ENCODE assay signal across 8 cellular contexts in genomic region chr1:15974855-15975254, GRCh38. TPM values are rescaled to one million over a fixed set of nuclear protein-coding genes. Genes with fewer than 3 reads are reported as not detected.
DNase-seq lines count a peak whose midpoint lies in the region; ATAC-seq and TF ChIP-seq lines count a peak whose summit lies in the region.

No MANE protein-coding gene starts in this region.

- H3K36me3 ChIP-seq in MG63 = peaks cover 17% of the 10 kb centered on the region
- peaks cover 18% of the 10 kb centered on the region for H3K36me3 ChIP-seq in effector memory CD4-positive, alpha-beta T cell (ENCODE audit: control insufficient read depth, insufficient read depth, low read length)
- peaks cover 7 to 13% of the 10 kb centered on the region in 2 experiments for H3K36me3 ChIP-seq in trophoblast cell (ENCODE audit: control insufficient read depth in 1 of 2, insufficient read depth in 2 of 2, low read length in 2 of 2)

- peak overlapping the region; percentile 82 for H3K27ac ChIP-seq in effector memory CD4-positive, alpha-beta T cell (ENCODE audit: insufficient read depth, low read length, poor library complexity, severe bottlenecking)
- no peak overlapping the region for H3K27ac ChIP-seq in trophoblast cell (ENCODE audit: low read depth, low read length)

- no peak overlapping the region for H2AFZ ChIP-seq in trophoblast cell (ENCODE audit: insufficient read depth, low read length, poor library complexity)

- H3K4ac ChIP-seq in trophoblast cell (ENCODE audit: low read depth, low read length) = peak overlapping the region; percentile 78

- no peak overlapping the region for H4K91ac ChIP-seq in trophoblast cell (ENCODE audit: low read depth, low read length)

- H2AK5ac ChIP-seq in trophoblast cell (ENCODE audit: low read length) = no peak overlapping the region

- H4K8ac ChIP-seq in trophoblast cell (ENCODE audit: low read depth, low read length) = peak overlapping the region; percentile 42

- H3K14ac ChIP-seq in trophoblast cell (ENCODE audit: low read length) = no peak overlapping the region

- H2BK120ac ChIP-seq in trophoblast cell (ENCODE audit: insufficient read depth, low read length, poor library complexity) = no peak overlapping the region

- H2BK5ac ChIP-seq in trophoblast cell (ENCODE audit: low read depth, low read length, poor library complexity) = no peak overlapping the region

- ATAC-seq in omental fat pad (ENCODE audit: low FRiP score) = no peak
- ATAC-seq in GM18873 (IDR thresholded peaks at IDR 0.05; ENCODE audit: low FRiP score, unreplicated experiment) = no peak

- H3K23ac ChIP-seq in trophoblast cell (ENCODE audit: low read length) = no peak overlapping the region

- H3K79me2 ChIP-seq in trophoblast cell (ENCODE audit: control insufficient read depth, insufficient read depth, low read length, poor library complexity) = peaks cover 7% of the 10 kb centered on the region

- no CpG with 5 or more reads among the region's 9 CpGs for WGBS in trophoblast cell (ENCODE audit: extremely low coverage, insufficient coverage, insufficient read length)

- H3K18ac ChIP-seq in trophoblast cell (ENCODE audit: low read length) = no peak overlapping the region

- TF ChIP-seq CTCF in omental fat pad (IDR thresholded peaks at IDR 0.05) = no peak

- peaks cover 12% of the 10 kb centered on the region for H3K4me1 ChIP-seq in effector memory CD4-positive, alpha-beta T cell (ENCODE audit: control insufficient read depth, insufficient read depth, low read length, poor library complexity, severe bottlenecking)
- H3K4me1 ChIP-seq in trophoblast cell (ENCODE audit: control insufficient read depth in 1 of 2, insufficient read depth in 2 of 2, low read length in 2 of 2) = no peaks in the 10 kb centered on the region

- peak; percentile 56 for DNase-seq in activated naive CD4-positive, alpha-beta T cell treated with Interleukin-2 at 50 U/mL for 16 hours
- no peak for DNase-seq in activated naive CD4-positive, alpha-beta T cell (lab: John Stamatoyannopoulos, UW)
- DNase-seq in MG63 (no peak), trophoblast cell (no peak), omental fat pad (ENCODE audit: low spot score) (no peak), NCI-H128 (lab: John Stamatoyannopoulos, UW; ENCODE audit: unreplicated experiment) (no peak)
- DNase-seq in effector memory CD4-positive, alpha-beta T cell = no peak

- H2BK12ac ChIP-seq in trophoblast cell (ENCODE audit: low read length) = no peak overlapping the region

- H4K12ac ChIP-seq in trophoblast cell (ENCODE audit: low read depth, low read length) = no peak overlapping the region

- no peak overlapping the region for H3K9ac ChIP-seq in trophoblast cell (ENCODE audit: low read length)

- H3K9me3 ChIP-seq in MG63 (0 out of 2 replicates have a peak, but pooled peaks cover 6% of the 10 kb centered on the region), trophoblast cell (ENCODE audit: insufficient read depth, low read depth, low read length) (no peaks in the 10 kb centered on the region)
- H3K9me3 ChIP-seq in effector memory CD4-positive, alpha-beta T cell (ENCODE audit: control insufficient read depth, low read length) = no peaks in the 10 kb centered on the region

- H3K27me3 ChIP-seq in MG63 (no peaks in the 10 kb centered on the region), trophoblast cell (ENCODE audit: insufficient read depth, low read length) (no peaks in the 10 kb centered on the region)
- H3K27me3 ChIP-seq in effector memory CD4-positive, alpha-beta T cell (replicated peaks; ENCODE audit: control insufficient read depth, insufficient read depth, low read length, poor library complexity, severe bottlenecking) = no peaks in the 10 kb centered on the region

- H3K79me1 ChIP-seq in trophoblast cell (ENCODE audit: low read length) = peaks cover 6% of the 10 kb centered on the region

- H3K4me3 ChIP-seq in MG63 (peak overlapping the region; percentile 94), trophoblast cell (ENCODE audit: low read depth, low read length) (no peak overlapping the region)
- peak overlapping the region; percentile 94 for H3K4me3 ChIP-seq in effector memory CD4-positive, alpha-beta T cell (ENCODE audit: insufficient read depth, low read depth, low read length, poor library complexity, severe bottlenecking)

- peak overlapping the region; percentile 78 for H3K4me2 ChIP-seq in trophoblast cell (ENCODE audit: low read length)

RNA-seq across cellular contexts. Expression of gene ZBTB17, which starts 1.0 kb away (rescaled TPM):
- 25.7 and 29.1 TPM in 2 replicates for total RNA-seq in MG63 (2014; rRNA removed; shearing (Covaris generic); ENCODE audit: low replicate concordance)
- polyA plus RNA-seq in trophoblast cell (2013) = 28.3 and 29.2 TPM in 2 replicates
- total RNA-seq in omental fat pad = 10 to 100 TPM; 20.7 to 53.6 (median 27.8) TPM

RNA-seq across cellular contexts. Expression of gene SRARP, which starts 29.2 kb away (rescaled TPM):
- not detected in 2 replicates for total RNA-seq in MG63 (2014; rRNA removed; shearing (Covaris generic); ENCODE audit: low replicate concordance)
- not detected in 2 replicates for polyA plus RNA-seq in trophoblast cell (2013)
- total RNA-seq in omental fat pad = not detected

RNA-seq across cellular contexts. Expression of gene HSPB7, which starts 43.0 kb away (rescaled TPM):
- total RNA-seq in MG63 (2014; rRNA removed; shearing (Covaris generic); ENCODE audit: low replicate concordance) = 1.9 and 4.5 TPM in 2 replicates
- polyA plus RNA-seq in trophoblast cell (2013) = 3.0 and 3.8 TPM in 2 replicates
- 100 to 1,000 TPM in 3 of 4 donors, 10 to 100 TPM in 1; 65.7 to 157 (median 128) TPM for total RNA-seq in omental fat pad

RNA-seq across cellular contexts. Expression of gene CLCNKA, which starts 47.0 kb away (rescaled TPM):
- not detected in 2 replicates for total RNA-seq in MG63 (2014; rRNA removed; shearing (Covaris generic); ENCODE audit: low replicate concordance)
- polyA plus RNA-seq in trophoblast cell (2013) = 0.12 and 0.19 TPM in 2 replicates
- 1 to 10 TPM in 2 of 4 donors, under 1 TPM in 2; 0.37 to 2.4 (median 1.0) TPM for total RNA-seq in omental fat pad

Comparison
In these comparisons a context has a peak if more than half of its experiments do, and no peak if none do; other contexts are left out.
1. RNA of gene HSPB7, which starts 43.0 kb away (total RNA-seq): 65.7 to 157 TPM in omental fat pad; 1.9 to 4.5 TPM in MG63; every median in the first group is over 10 times any median in the second.